ENCODE assay signal across 16 cellular contexts in the genomic region with DNA sequence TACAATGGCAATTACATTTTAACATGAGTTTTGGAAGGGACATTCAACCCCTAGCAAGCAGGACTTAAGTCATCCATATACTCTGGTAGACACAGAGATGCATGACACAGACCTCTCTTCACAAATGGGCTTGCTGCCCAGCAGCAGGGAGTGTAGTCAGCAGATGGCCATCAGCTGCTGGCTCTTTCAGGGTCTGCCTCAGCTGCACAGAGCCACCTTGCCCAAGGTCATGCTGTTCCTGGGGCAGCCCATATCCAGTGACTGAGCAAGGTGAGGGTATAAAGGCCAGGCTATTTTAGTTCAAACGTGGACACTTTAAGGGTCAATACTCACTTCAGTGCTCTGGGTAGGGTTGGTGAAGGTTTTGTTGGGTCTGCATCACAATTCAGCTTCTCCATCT. TPM values are rescaled to one million over a fixed set of nuclear protein-coding genes. Genes with fewer than 3 reads are reported as not detected.
DNase-seq lines count a peak whose midpoint lies in the region; FAIRE-seq and TF ChIP-seq lines count a peak whose summit lies in the region.
"Had no signal": no experiment of that assay in that cellular context is flagged by ENCODE, and none has a peak within 500 bp of the region (broad histone marks: within the 10 kb centered on the region; RNA-seq: fewer than 3 reads in every experiment).

No MANE protein-coding gene starts in this region.

- WGBS in esophagus muscularis mucosa, result 92% methylated on average over 1 of the region's 1 CpG

- TF ChIP-seq EP300 in esophagus muscularis mucosa (IDR thresholded peaks at IDR 0.05), result no peak

- H3K27me3 ChIP-seq in esophagus muscularis mucosa, result no peaks in the 10 kb centered on the region

- no peaks in the 10 kb centered on the region for H3K9me3 ChIP-seq in esophagus muscularis mucosa
- H3K9me3 ChIP-seq: SK-N-SH had no signal

- TF ChIP-seq CTCF in AG10803 (conservative IDR thresholded peaks at IDR 0.05; ENCODE audit: low read length) (no peak), esophagus muscularis mucosa (IDR thresholded peaks at IDR 0.05) (no peak), osteocyte (IDR thresholded peaks at IDR 0.05) (no peak)

- peaks cover 73% of the 10 kb centered on the region for H3K27me3 Mint-ChIP-seq in osteocyte (ENCODE audit: unreplicated experiment)

- no peak overlapping the region for H3K27ac ChIP-seq in esophagus muscularis mucosa (replicated peaks in 1 of 4)

- H3K36me3 Mint-ChIP-seq in osteocyte (ENCODE audit: unreplicated experiment), result no peaks in the 10 kb centered on the region

- no peak for TF ChIP-seq POLR2A in esophagus muscularis mucosa (IDR thresholded peaks at IDR 0.05; ENCODE audit: low read depth)

- H3K36me3 ChIP-seq in esophagus muscularis mucosa, result no peaks in the 10 kb centered on the region

- H3K4me1 Mint-ChIP-seq in osteocyte (ENCODE audit: unreplicated experiment), result no peaks in the 10 kb centered on the region

- no peak overlapping the region for H3K4me3 Mint-ChIP-seq in osteocyte (ENCODE audit: unreplicated experiment)

- H3K4me1 ChIP-seq in esophagus muscularis mucosa, result peaks cover 0 to 7% (median 5%) of the 10 kb centered on the region in 4 donors

- no peaks in the 10 kb centered on the region for H3K9me3 Mint-ChIP-seq in osteocyte (ENCODE audit: unreplicated experiment)

- peak; percentile 28 for DNase-seq in AG10803 (ENCODE audit: low read depth)
- DNase-seq in HTR-8/SVneo (ENCODE audit: insufficient read length, low spot score), result no peak
- DNase-seq in esophagus muscularis mucosa (ENCODE audit: extremely low spot score), result peak; percentile 50
- peak; percentile 68 for DNase-seq in osteocyte (ENCODE audit: extremely low spot score, unreplicated experiment)
- no peak for DNase-seq in NCI-H128 (lab: John Stamatoyannopoulos, UW; ENCODE audit: unreplicated experiment)
- DNase-seq in Ammon's horn (ENCODE audit: low spot score), result no peak
- no peak for DNase-seq in putamen (ENCODE audit: low spot score)
- no peak for DNase-seq in D341Med (ENCODE audit: low spot score)
- DNase-seq: ACHN, H7, Karpas-422, MM.1S, NCI-H1417 treated with DMSO at 0.1 percent for 48 hours, NCI-H2227 treated with DMSO at 0.1 percent for 48 hours, NCI-H524 treated with DMSO at 0.1 percent for 48 hours, SK-N-SH had no signal

- peak; percentile 59 for FAIRE-seq in HTR-8/SVneo (lab: Jason Lieb, UNC)

- intact Hi-C loops in esophagus muscularis mucosa (cut with DNase I), result no loop called here

- H3K4me3 ChIP-seq in AG10803 (ENCODE audit: low read length) (no peak overlapping the region), esophagus muscularis mucosa (no peak overlapping the region)

- no peak overlapping the region for H3K27ac Mint-ChIP-seq in osteocyte (ENCODE audit: unreplicated experiment)

RNA-seq across cellular contexts. Expression of gene JDP2, which starts 58.3 kb away (rescaled TPM):
- total RNA-seq in esophagus muscularis mucosa, result 10 to 100 TPM; 50.5 to 94.5 (median 78.3) TPM
- total RNA-seq in osteocyte, result 53.3 and 57.1 TPM in 2 replicates

Comparison
In these comparisons a context has a peak if more than half of its experiments do, and no peak if none do; other contexts are left out.
1. DNase-seq: peak in AG10803 (single experiment), esophagus muscularis mucosa (single experiment) and osteocyte (single experiment); none in HTR-8/SVneo (single experiment), NCI-H128 (single experiment), Ammon's horn (single experiment), putamen (single experiment) and D341Med (single experiment).